Comparison of ENCODE assay signal across 12 cellular contexts in genomic region chr3:129486057-129487035, GRCh38. TPM values are rescaled to one million over a fixed set of nuclear protein-coding genes. Genes with fewer than 3 reads are reported as not detected.
DNase-seq lines count a peak whose midpoint lies in the region; ATAC-seq and TF ChIP-seq lines count a peak whose summit lies in the region.
"Had no signal": no experiment of that assay in that cellular context is flagged by ENCODE, and none has a peak within 500 bp of the region (broad histone marks: within the 10 kb centered on the region; RNA-seq: fewer than 3 reads in every experiment).

No MANE protein-coding gene starts in this region.

- H3K27ac Mint-ChIP-seq in activated T-helper 2 cell treated with anti-CD3 and anti-CD28 coated beads, Interferon-gamma antibody, Interleukin-2, Interleukin-4, amounts not matched to agents 10 μg/mL and 5 μg/mL and 100 μg/mL, durations not matched to agents 14 hours and 24 hours and 36 hours, result no peak overlapping the region

- H3K4me1 ChIP-seq in mesenchymal stem cell (ENCODE audit: control insufficient read depth, insufficient read depth, low read depth, low read length), result peaks cover 14% of the 10 kb centered on the region
- H3K4me1 ChIP-seq: HAP-1 had no signal

- no peak overlapping the region for H2BK15ac ChIP-seq in mesenchymal stem cell (ENCODE audit: low read depth, poor library complexity, severe bottlenecking)

- H3K4me3 ChIP-seq in HFF-Myc (replicated peaks; ENCODE audit: low read depth, low read length) (no peak overlapping the region), choroid plexus epithelial cell (ENCODE audit: low read depth, low read length) (peak overlapping the region; percentile 23), mesenchymal stem cell (ENCODE audit: insufficient read depth in 1 of 2, low read depth in 1 of 2, low read length in 2 of 2) (peak overlapping the region in 1 of 2 experiments; percentile 39)
- H3K4me3 ChIP-seq: HAP-1 had no signal

- H2BK5ac ChIP-seq in mesenchymal stem cell (ENCODE audit: low read depth, low read length, poor library complexity, severe bottlenecking), result no peak overlapping the region

- H3K18ac ChIP-seq in mesenchymal stem cell (ENCODE audit: low read depth in 1 of 2, low read length in 2 of 2), result peak overlapping the region in 1 of 2 experiments; percentile 73

- no peaks in the 10 kb centered on the region for H3K27me3 Mint-ChIP-seq in activated T-helper 2 cell treated with anti-CD3 and anti-CD28 coated beads, Interferon-gamma antibody, Interleukin-2, Interleukin-4, amounts not matched to agents 10 μg/mL and 5 μg/mL and 100 μg/mL, durations not matched to agents 14 hours and 24 hours and 36 hours (ENCODE audit: low read depth)

- peaks cover 8% of the 10 kb centered on the region for H3K4me1 Mint-ChIP-seq in activated T-helper 2 cell treated with anti-CD3 and anti-CD28 coated beads, Interferon-gamma antibody, Interleukin-2, Interleukin-4, amounts not matched to agents 10 μg/mL and 5 μg/mL and 100 μg/mL, durations not matched to agents 14 hours and 24 hours and 36 hours (ENCODE audit: low read depth)

- H3K27ac ChIP-seq in mesenchymal stem cell (ENCODE audit: low read length, poor library complexity, severe bottlenecking), result peak overlapping the region; percentile 55
- H3K27ac ChIP-seq: C4-2B had no signal

- TF ChIP-seq CTCF in HFF-Myc (IDR thresholded peaks at IDR 0.05; ENCODE audit: low read depth, low read length, missing control alignments) (no peak), choroid plexus epithelial cell (conservative IDR thresholded peaks at IDR 0.05; ENCODE audit: low read depth, low read length) (no peak)

- H3K79me1 ChIP-seq in mesenchymal stem cell (replicated peaks; ENCODE audit: low read length, poor library complexity, severe bottlenecking), result no peaks in the 10 kb centered on the region

- H3K9me3 Mint-ChIP-seq in activated T-helper 2 cell treated with anti-CD3 and anti-CD28 coated beads, Interferon-gamma antibody, Interleukin-2, Interleukin-4, amounts not matched to agents 10 μg/mL and 5 μg/mL and 100 μg/mL, durations not matched to agents 14 hours and 24 hours and 36 hours, result no peaks in the 10 kb centered on the region

- H3K36me3 Mint-ChIP-seq in activated T-helper 2 cell treated with anti-CD3 and anti-CD28 coated beads, Interferon-gamma antibody, Interleukin-2, Interleukin-4, amounts not matched to agents 10 μg/mL and 5 μg/mL and 100 μg/mL, durations not matched to agents 14 hours and 24 hours and 36 hours (ENCODE audit: low read depth), result peaks cover 6% of the 10 kb centered on the region

- peak overlapping the region; percentile 52 for H4K91ac ChIP-seq in mesenchymal stem cell (ENCODE audit: low read length)

- peak overlapping the region; percentile 27 for H4K8ac ChIP-seq in mesenchymal stem cell (ENCODE audit: low read length)

- H3K9ac ChIP-seq in mesenchymal stem cell (ENCODE audit: low read length), result peak overlapping the region; percentile 84

- no peak overlapping the region for H3K4me2 ChIP-seq in mesenchymal stem cell (ENCODE audit: low read length, poor library complexity, severe bottlenecking)

- H3K36me3 ChIP-seq in mesenchymal stem cell (ENCODE audit: control insufficient read depth in 1 of 2, insufficient read depth in 2 of 2, low read depth in 1 of 2, low read length in 2 of 2), result peaks cover 15 to 27% of the 10 kb centered on the region in 2 experiments

- H3K14ac ChIP-seq in mesenchymal stem cell (ENCODE audit: low read length in 2 of 2), result peak overlapping the region in 1 of 2 experiments; percentile 13

- WGBS in mesenchymal stem cell, result 93% methylated on average over 5 of the region's 6 CpGs

- no peak for ATAC-seq in esophagus mucosa

- no peaks in the 10 kb centered on the region for H3K27me3 ChIP-seq in mesenchymal stem cell (ENCODE audit: control insufficient read depth in 1 of 2, insufficient read depth in 1 of 2, low read length in 2 of 2)

- H3K4me3 Mint-ChIP-seq in activated T-helper 2 cell treated with anti-CD3 and anti-CD28 coated beads, Interferon-gamma antibody, Interleukin-2, Interleukin-4, amounts not matched to agents 10 μg/mL and 5 μg/mL and 100 μg/mL, durations not matched to agents 14 hours and 24 hours and 36 hours (ENCODE audit: low read depth), result no peak overlapping the region

- peak; percentile 41 for DNase-seq in A172 (ENCODE audit: low spot score)
- DNase-seq in HFF-Myc (ENCODE audit: extremely low read depth, low read depth), result peak; percentile 52
- peak; percentile 89 for DNase-seq in choroid plexus epithelial cell (ENCODE audit: low read depth)
- DNase-seq in mesenchymal stem cell, result peak; percentile 64
- DNase-seq in activated T-helper 2 cell treated with anti-CD3 and anti-CD28 coated beads, Interferon-gamma antibody, Interleukin-2, Interleukin-4, amounts not matched to agents 10 μg/mL and 5 μg/mL and 100 μg/mL, durations not matched to agents 14 hours and 24 hours and 36 hours (ENCODE audit: low spot score), result no peak
- DNase-seq in RPMI8226, result no peak
- no peak for DNase-seq in stimulated activated CD4-positive, alpha-beta T cell treated with anti-CD3 and anti-CD28 coated beads, Interleukin-12 subunit alpha, Interleukin-12 subunit beta, amount 100 ng/mL, for 4 hours

- H3K9me3 ChIP-seq in mesenchymal stem cell (ENCODE audit: control insufficient read depth, low read length), result no peaks in the 10 kb centered on the region
- H3K9me3 ChIP-seq: HAP-1 had no signal

- H2BK120ac ChIP-seq in mesenchymal stem cell (ENCODE audit: low read depth, low read length), result peak overlapping the region; percentile 57

- no peak overlapping the region for H2AK5ac ChIP-seq in mesenchymal stem cell (ENCODE audit: low read length, severe bottlenecking)

- no peak overlapping the region for H2AFZ ChIP-seq in mesenchymal stem cell (ENCODE audit: low read depth, low read length)

- H3K23ac ChIP-seq in mesenchymal stem cell (ENCODE audit: low read length in 2 of 2), result no peak overlapping the region

- intact Hi-C loops in activated T-helper 2 cell treated with anti-CD3 and anti-CD28 coated beads, Interferon-gamma antibody, Interleukin-2, Interleukin-4, amounts not matched to agents 10 μg/mL and 5 μg/mL and 100 μg/mL, durations not matched to agents 14 hours and 24 hours and 36 hours (cut with micrococcal nuclease), result no loop called here

- peak overlapping the region in 1 of 2 experiments; percentile 6 for H3K4ac ChIP-seq in mesenchymal stem cell (ENCODE audit: low read depth in 1 of 2, low read length in 2 of 2)

- peak overlapping the region in 1 of 2 experiments; percentile 33 for H2BK12ac ChIP-seq in mesenchymal stem cell (ENCODE audit: low read length in 2 of 2)

RNA-seq across cellular contexts. Expression of gene RHO, which starts 42.1 kb away (rescaled TPM):
- not detected in 2 replicates for total RNA-seq in A172 (2014; rRNA removed; shearing (Covaris generic))
- polyA plus RNA-seq in mesenchymal stem cell (2013, experiment 1 of 2), result not detected
- polyA plus RNA-seq in mesenchymal stem cell (2013, experiment 2 of 2), result not detected
- not detected in 2 replicates for total RNA-seq in activated T-helper 2 cell treated with anti-CD3 and anti-CD28 coated beads, Interferon-gamma antibody, Interleukin-2, Interleukin-4, amounts not matched to agents 10 μg/mL and 5 μg/mL and 100 μg/mL, durations not matched to agents 14 hours and 24 hours and 36 hours
- not detected for total RNA-seq in esophagus mucosa
- total RNA-seq: subcutaneous adipose tissue had no signal
- polyA plus RNA-seq: neural cell had no signal

RNA-seq across cellular contexts. Expression of gene IFT122, which starts 46.3 kb away (rescaled TPM):
- 21.5 and 22.3 TPM in 2 replicates for total RNA-seq in A172 (2014; rRNA removed; shearing (Covaris generic))
- 8.0 TPM for polyA plus RNA-seq in mesenchymal stem cell (2013, experiment 1 of 2)
- 8.2 TPM for polyA plus RNA-seq in mesenchymal stem cell (2013, experiment 2 of 2)
- total RNA-seq in activated T-helper 2 cell treated with anti-CD3 and anti-CD28 coated beads, Interferon-gamma antibody, Interleukin-2, Interleukin-4, amounts not matched to agents 10 μg/mL and 5 μg/mL and 100 μg/mL, durations not matched to agents 14 hours and 24 hours and 36 hours, result 15.7 and 17.6 TPM in 2 replicates
- total RNA-seq in esophagus mucosa, result 11.2 TPM

RNA-seq across cellular contexts. Expression of gene MBD4, which starts 46.6 kb away (rescaled TPM):
- 63.0 and 63.3 TPM in 2 replicates for total RNA-seq in A172 (2014; rRNA removed; shearing (Covaris generic))
- 32.0 TPM for polyA plus RNA-seq in mesenchymal stem cell (2013, experiment 1 of 2)
- polyA plus RNA-seq in mesenchymal stem cell (2013, experiment 2 of 2), result 31.3 TPM
- total RNA-seq in activated T-helper 2 cell treated with anti-CD3 and anti-CD28 coated beads, Interferon-gamma antibody, Interleukin-2, Interleukin-4, amounts not matched to agents 10 μg/mL and 5 μg/mL and 100 μg/mL, durations not matched to agents 14 hours and 24 hours and 36 hours, result 41.9 and 45.9 TPM in 2 replicates
- 20.8 TPM for total RNA-seq in esophagus mucosa

RNA-seq across cellular contexts. Expression of gene H1-8, which starts 56.6 kb away (rescaled TPM):
- not detected in 2 replicates for total RNA-seq in A172 (2014; rRNA removed; shearing (Covaris generic))
- polyA plus RNA-seq in mesenchymal stem cell (2013, experiment 1 of 2), result not detected
- not detected for polyA plus RNA-seq in mesenchymal stem cell (2013, experiment 2 of 2)
- total RNA-seq in activated T-helper 2 cell treated with anti-CD3 and anti-CD28 coated beads, Interferon-gamma antibody, Interleukin-2, Interleukin-4, amounts not matched to agents 10 μg/mL and 5 μg/mL and 100 μg/mL, durations not matched to agents 14 hours and 24 hours and 36 hours, result not detected in 2 replicates
- not detected for total RNA-seq in esophagus mucosa
- total RNA-seq: subcutaneous adipose tissue had no signal
- polyA plus RNA-seq: neural cell had no signal

RNA-seq across cellular contexts. Expression of gene EFCAB12, which starts 57.9 kb away (rescaled TPM):
- 0.05 and 0.10 TPM in 2 replicates for total RNA-seq in A172 (2014; rRNA removed; shearing (Covaris generic))
- polyA plus RNA-seq in mesenchymal stem cell (2013, experiment 1 of 2), result 0.39 TPM
- polyA plus RNA-seq in mesenchymal stem cell (2013, experiment 2 of 2), result 0.42 TPM
- total RNA-seq in activated T-helper 2 cell treated with anti-CD3 and anti-CD28 coated beads, Interferon-gamma antibody, Interleukin-2, Interleukin-4, amounts not matched to agents 10 μg/mL and 5 μg/mL and 100 μg/mL, durations not matched to agents 14 hours and 24 hours and 36 hours, result 0.25 and 0.48 TPM in 2 replicates
- total RNA-seq in esophagus mucosa, result 0.04 TPM

Comparison
In these comparisons a context has a peak if more than half of its experiments do, and no peak if none do; other contexts are left out.
1. DNase-seq: peak in A172 (single experiment), HFF-Myc (single experiment), choroid plexus epithelial cell (single experiment) and mesenchymal stem cell (single experiment); none in activated T-helper 2 cell treated with anti-CD3 and anti-CD28 coated beads, Interferon-gamma antibody, Interleukin-2, Interleukin-4, amounts not matched to agents 10 μg/mL and 5 μg/mL and 100 μg/mL, durations not matched to agents 14 hours and 24 hours and 36 hours (single experiment), RPMI8226 (single experiment) and stimulated activated CD4-positive, alpha-beta T cell treated with anti-CD3 and anti-CD28 coated beads, Interleukin-12 subunit alpha, Interleukin-12 subunit beta, amount 100 ng/mL, for 4 hours (single experiment).